In genomic region chr6:57173886-57174510, GRCh38 we compare ENCODE assay signal across 1 cellular context.
TF ChIP-seq lines count a peak whose summit lies in the region.

No MANE protein-coding gene starts in this region.

TF ChIP-seq in IMR-90, 13 proteins besides CTCF, POLR2A, EP300 and RAD21 (continued from another document):
- TF ChIP-seq CHD1 (IDR thresholded peaks at IDR 0.05; ENCODE audit: low read depth, low read length), result no peak
- peak; percentile 56; the same call in 1 of the 2 replicates for TF ChIP-seq CEBPB (IDR thresholded peaks at IDR 0.05; ENCODE audit: low read depth, low read length)
- TF ChIP-seq ELK1 (IDR thresholded peaks at IDR 0.05; ENCODE audit: borderline replicate concordance, low read depth, low read length), result no peak
